ENCODE assay signal across 1 cellular context in genomic region chr19:38033658-38034150, GRCh38.
TF ChIP-seq lines count a peak whose summit lies in the region.

No MANE protein-coding gene starts in this region.

TF ChIP-seq in H1, 55 proteins besides CTCF, POLR2A, EP300 and RAD21 (continued from another document):
- TF ChIP-seq CHD7 (IDR thresholded peaks at IDR 0.05; ENCODE audit: insufficient replicate concordance, low read length) (no peak), SP4 (IDR thresholded peaks at IDR 0.05; ENCODE audit: low read length) (no peak), SP2 (IDR thresholded peaks at IDR 0.05; ENCODE audit: low read length) (no peak), ASH2L (IDR thresholded peaks at IDR 0.05; ENCODE audit: low read length) (no peak), MAX (IDR thresholded peaks at IDR 0.05) (no peak; the same call in 1 of the 2 replicates), KDM5A (IDR thresholded peaks at IDR 0.05; ENCODE audit: low read length) (no peak), TCF12 (IDR thresholded peaks at IDR 0.05; ENCODE audit: low read depth, low read length) (peak; percentile 85), SP1 (IDR thresholded peaks at IDR 0.05; ENCODE audit: low read depth, low read length) (peak; percentile 52), USF2 (IDR thresholded peaks at IDR 0.05; ENCODE audit: low read length) (no peak), YY1 (IDR thresholded peaks at IDR 0.05; ENCODE audit: low read depth, low read length) (no peak), HDAC6 (IDR thresholded peaks at IDR 0.05; ENCODE audit: low read depth, low read length) (no peak), POLR2AphosphoS5 (IDR thresholded peaks at IDR 0.05; ENCODE audit: low read depth, low read length) (no peak), RXRA (IDR thresholded peaks at IDR 0.05; ENCODE audit: insufficient read depth, low read depth, low read length) (no peak), EGR1 (IDR thresholded peaks at IDR 0.05; ENCODE audit: borderline replicate concordance, low read depth, low read length) (no peak), FOSL1 (IDR thresholded peaks at IDR 0.05; ENCODE audit: insufficient read depth, low read depth, low read length) (no peak), TEAD4 (IDR thresholded peaks at IDR 0.05; ENCODE audit: low read depth, low read length) (peak; percentile 84), SIN3A (conservative IDR thresholded peaks at IDR 0.05 in 1 of 2, IDR thresholded peaks at IDR 0.05 in 1 of 2; ENCODE audit: low read depth in 1 of 2, low read length in 2 of 2) (0 out of 4 replicates have a peak, but pooled peaks of 1 of the 2 experiments have one; percentile 23), SRF (IDR thresholded peaks at IDR 0.05; ENCODE audit: low read depth, low read length) (no peak), PHF8 (conservative IDR thresholded peaks at IDR 0.05; ENCODE audit: low read depth, low read length) (no peak), CBX8 (IDR thresholded peaks at IDR 0.05; ENCODE audit: borderline replicate concordance, low read depth, low read length) (no peak), CEBPB (IDR thresholded peaks at IDR 0.05; ENCODE audit: low read depth, low read length) (no peak), GABPA (IDR thresholded peaks at IDR 0.05; ENCODE audit: borderline replicate concordance, insufficient read depth, low read length) (no peak)
